7 cellular contexts compared by ENCODE assay signal in genomic region chr7:152674860-152675760, GRCh38. TPM values are rescaled to one million over a fixed set of nuclear protein-coding genes. Genes with fewer than 3 reads are reported as not detected.
DNase-seq lines count a peak whose midpoint lies in the region; ATAC-seq and TF ChIP-seq lines count a peak whose summit lies in the region.

No MANE protein-coding gene starts in this region.

- peak overlapping the region; percentile 97 for H3K4me3 ChIP-seq in effector memory CD4-positive, alpha-beta T cell (ENCODE audit: insufficient read depth, low read depth, low read length, poor library complexity, severe bottlenecking)

- H3K4me3 Mint-ChIP-seq in neural crest cell: peak overlapping the region; percentile 92

- no peak for TF ChIP-seq CTCF in neural crest cell (conservative IDR thresholded peaks at IDR 0.05)

- peak; percentile 30 for DNase-seq in EH (ENCODE audit: low read depth)
- peak; percentile 47 for DNase-seq in LHCN-M2 (ENCODE audit: low read depth)
- DNase-seq in SK-MEL-5 (ENCODE audit: low read depth, low spot score): peak; percentile 44
- DNase-seq in effector memory CD4-positive, alpha-beta T cell: no peak
- DNase-seq in neural crest cell (ENCODE audit: low read depth, low spot score): peak; percentile 9
- DNase-seq in midbrain (lab: John Stamatoyannopoulos, UW): no peak

- peaks cover 7% of the 10 kb centered on the region for H3K4me1 ChIP-seq in effector memory CD4-positive, alpha-beta T cell (ENCODE audit: control insufficient read depth, insufficient read depth, low read length, poor library complexity, severe bottlenecking)

- no peaks in the 10 kb centered on the region for H3K36me3 ChIP-seq in effector memory CD4-positive, alpha-beta T cell (ENCODE audit: control insufficient read depth, insufficient read depth, low read length)

- no peaks in the 10 kb centered on the region for H3K27me3 Mint-ChIP-seq in neural crest cell (ENCODE audit: low read depth)

- peaks cover 27% of the 10 kb centered on the region for H3K4me1 Mint-ChIP-seq in neural crest cell

- in situ Hi-C loops in SK-MEL-5 (cut with HindIII; ENCODE audit: low pct_unique_long_range_greater_than_20kb, low sequenced_read_pairs): no loop called here

- no peaks in the 10 kb centered on the region for H3K9me3 Mint-ChIP-seq in neural crest cell

- peak; percentile 28 for ATAC-seq in GM21528 (IDR thresholded peaks at IDR 0.05; ENCODE audit: low FRiP score, unreplicated experiment)

- no peaks in the 10 kb centered on the region for H3K27me3 ChIP-seq in effector memory CD4-positive, alpha-beta T cell (replicated peaks; ENCODE audit: control insufficient read depth, insufficient read depth, low read length, poor library complexity, severe bottlenecking)

- peak overlapping the region; percentile 60 for H3K27ac Mint-ChIP-seq in neural crest cell (ENCODE audit: unreplicated experiment)

- peaks cover 2% of the 10 kb centered on the region for H3K36me3 Mint-ChIP-seq in neural crest cell (ENCODE audit: low read depth)

- no peak overlapping the region for H3K27ac ChIP-seq in effector memory CD4-positive, alpha-beta T cell (ENCODE audit: insufficient read depth, low read length, poor library complexity, severe bottlenecking)

- no peaks in the 10 kb centered on the region for H3K9me3 ChIP-seq in effector memory CD4-positive, alpha-beta T cell (ENCODE audit: control insufficient read depth, low read length)

RNA-seq across cellular contexts. Expression of gene XRCC2, which starts 0.8 kb away (rescaled TPM):
- total RNA-seq in LHCN-M2 (2014; rRNA removed) (11.0 and 13.9 TPM in 2 replicates), neural crest cell (28.2 and 30.7 TPM in 2 replicates)
- polyA plus RNA-seq in LHCN-M2 (2012): 2.1 TPM
- total RNA-seq in SK-MEL-5 (2014; rRNA removed; shearing (Covaris generic)): 13.2 and 14.1 TPM in 2 replicates
- 6.9 and 9.7 TPM in 2 replicates for polyA plus RNA-seq in SK-MEL-5 (2015; cell fraction: cytosol; rRNA removed)
- polyA plus RNA-seq in SK-MEL-5 (2015; cell fraction: nucleus; rRNA removed): 41.4 and 43.4 TPM in 2 replicates

Comparison
In these comparisons a context has a peak if more than half of its experiments do, and no peak if none do; other contexts are left out.
1. DNase-seq: peak in EH (single experiment), LHCN-M2 (single experiment), SK-MEL-5 (single experiment) and neural crest cell (single experiment); none in effector memory CD4-positive, alpha-beta T cell (0 of 3) and midbrain (single experiment).